7 cellular contexts compared by ENCODE assay signal in genomic region chr14:50342211-50343080, GRCh38. TPM values are rescaled to one million over a fixed set of nuclear protein-coding genes. Genes with fewer than 3 reads are reported as not detected.
DNase-seq lines count a peak whose midpoint lies in the region; ATAC-seq and TF ChIP-seq lines count a peak whose summit lies in the region.

No MANE protein-coding gene starts in this region.

- H3K27ac ChIP-seq in SJCRH30 (no peak overlapping the region), breast epithelium (peak overlapping the region; percentile 70 to 76)

- peaks cover 5% of the 10 kb centered on the region; the same call in 1 of the 2 replicates for H3K4me1 ChIP-seq in SJCRH30
- no peaks in the 10 kb centered on the region for H3K4me1 ChIP-seq in breast epithelium

- ATAC-seq in HG03571 (IDR thresholded peaks at IDR 0.05; ENCODE audit: unreplicated experiment) = peak; percentile 51

- H3K4me3 ChIP-seq in GM12865 (ENCODE audit: low read depth, low read length) (no peak overlapping the region), SJCRH30 (no peak overlapping the region), breast epithelium (peak overlapping the region; percentile 25 to 54 (median 32))

- TF ChIP-seq CTCF in GM12865 (IDR thresholded peaks at IDR 0.05; ENCODE audit: insufficient read depth, low read depth, low read length, missing control alignments) (peak; percentile 28), breast epithelium (IDR thresholded peaks at IDR 0.05) (no peak)

- H3K36me3 ChIP-seq in SJCRH30 (no peaks in the 10 kb centered on the region), breast epithelium (no peaks in the 10 kb centered on the region)

- intact Hi-C loops in breast epithelium (cut with DNase I; ENCODE audit: low total_unique reads) = no loop called here

- no peaks in the 10 kb centered on the region for H3K9me3 ChIP-seq in SJCRH30 (replicated peaks)
- no peaks in the 10 kb centered on the region for H3K9me3 ChIP-seq in breast epithelium

- DNase-seq in GM12865 (ENCODE audit: low read depth) (peak; percentile 64), SJCRH30 (peak; percentile 71 to 73), breast epithelium (ENCODE audit: low spot score in 2 of 2) (peak in 1 of 2 donors; percentile 57), islet precursor cell (peak; percentile 88), SIG-M5 (lab: John Stamatoyannopoulos, UW) (no peak)
- DNase-seq in stimulated activated CD4-positive, alpha-beta T cell treated with anti-CD3 and anti-CD28 coated beads, Interleukin-1b, Interleukin-23, amount 100 ng/mL, for 48 hours = peak; percentile 39

- TF ChIP-seq POLR2A in breast epithelium (IDR thresholded peaks at IDR 0.05) = no peak

- H3K27me3 ChIP-seq in SJCRH30 (no peaks in the 10 kb centered on the region), breast epithelium (no peaks in the 10 kb centered on the region)

RNA-seq across cellular contexts. Expression of gene DMAC2L, which starts 30.3 kb away (rescaled TPM):
- total RNA-seq in SJCRH30 (2014; rRNA removed; shearing (Covaris generic)) = 9.8 and 10.6 TPM in 2 replicates
- total RNA-seq in breast epithelium = 10 to 100 TPM; 19.7 to 30.7 (median 20.3) TPM

RNA-seq across cellular contexts. Expression of gene L2HGDH, which starts 30.4 kb away (rescaled TPM):
- 14.6 and 15.2 TPM in 2 replicates for total RNA-seq in SJCRH30 (2014; rRNA removed; shearing (Covaris generic))
- total RNA-seq in breast epithelium = 1 to 10 TPM; 3.8 to 6.9 (median 6.3) TPM

RNA-seq across cellular contexts. Expression of gene CDKL1, which starts 54.2 kb away (rescaled TPM):
- total RNA-seq in SJCRH30 (2014; rRNA removed; shearing (Covaris generic)) = 4.5 and 6.1 TPM in 2 replicates
- total RNA-seq in breast epithelium = 10 to 100 TPM in 2 of 3 donors, 1 to 10 TPM in 1; 9.2 to 23.4 (median 10.5) TPM

Comparison
In these comparisons a context has a peak if more than half of its experiments do, and no peak if none do; other contexts are left out.
1. H3K4me3 ChIP-seq: peak in breast epithelium (3 of 3); none in GM12865 (single experiment) and SJCRH30 (single experiment).